23 cellular contexts compared by ENCODE assay signal in the genomic region with DNA sequence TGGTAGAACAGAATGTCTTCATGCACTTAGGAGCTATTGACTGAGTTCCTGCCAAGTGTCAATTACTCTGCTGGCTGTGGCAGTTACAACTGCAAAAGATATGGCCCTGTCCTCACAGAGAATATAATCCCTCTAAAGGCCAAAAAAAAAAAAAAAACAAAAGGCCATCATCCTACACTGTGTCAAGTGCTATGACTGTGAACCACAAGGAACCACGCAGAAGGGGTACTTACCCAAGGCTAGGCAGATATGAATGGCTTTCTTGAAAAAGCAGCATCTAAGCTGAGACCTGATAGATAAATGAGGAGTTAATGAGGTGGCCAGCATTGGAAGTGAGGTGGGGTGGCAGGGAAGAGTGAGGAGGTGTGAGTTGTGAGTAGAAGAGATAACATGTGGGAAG. TPM values are rescaled to one million over a fixed set of nuclear protein-coding genes. Genes with fewer than 3 reads are reported as not detected.
"Had no signal": no experiment of that assay in that cellular context is flagged by ENCODE, and none has a peak within 500 bp of the region (broad histone marks: within the 10 kb centered on the region; RNA-seq: fewer than 3 reads in every experiment).

No MANE protein-coding gene starts in this region.

- H3K4me3 ChIP-seq: body of pancreas, dorsolateral prefrontal cortex, sigmoid colon, tibial artery had no signal

- DNase-seq: activated B cell treated with CpG ODN at 0.5 μM for 24 hours; activated CD4-positive, alpha-beta T cell treated with anti-CD3 and anti-CD28 coated beads, Interleukin-2, amount 50 U/mL, for 1 hour; activated effector memory CD4-positive, alpha-beta T cell treated with Interleukin-2 at 50 U/mL for 16 hours; activated T-cell treated with anti-CD3 and anti-CD28 coated beads for 4 hours; amygdala; body of pancreas; dorsolateral prefrontal cortex; foreskin fibroblast; left ventricle myocardium superior; mesenchymal stem cell; naive thymus-derived CD4-positive, alpha-beta T cell; sigmoid colon; stimulated activated CD4-positive, alpha-beta T cell treated with anti-CD3 and anti-CD28 coated beads, Interleukin-4, amount 100 ng/mL, for 24 hours; substantia nigra; tibial artery had no signal

- H3K36me3 Mint-ChIP-seq: activated naive CD8-positive, alpha-beta T cell; stimulated activated memory B cell treated with anti-CD40 and anti-IgM and Interleukin-4, amounts not matched to agents 10 μg/mL and 1 μg/mL and 100 μg/mL, for 72 hours had no signal

- H3K27me3 ChIP-seq: body of pancreas, dorsolateral prefrontal cortex, sigmoid colon, tibial artery had no signal

- H3K9me3 ChIP-seq: body of pancreas, sigmoid colon, tibial artery had no signal

- ATAC-seq: body of pancreas; left ventricle myocardium superior; naive thymus-derived CD4-positive, alpha-beta T cell; stimulated activated memory B cell treated with anti-CD40 and anti-IgM and Interleukin-4, amounts not matched to agents 10 μg/mL and 1 μg/mL and 100 μg/mL, for 72 hours had no signal

- H3K4me1 Mint-ChIP-seq: activated B cell treated with CpG ODN at 0.5 μM for 24 hours; stimulated activated memory B cell treated with anti-CD40 and anti-IgM and Interleukin-4, amounts not matched to agents 10 μg/mL and 1 μg/mL and 100 μg/mL, for 72 hours had no signal

- H3K27ac Mint-ChIP-seq: activated B cell treated with CpG ODN at 0.5 μM for 24 hours; activated naive CD8-positive, alpha-beta T cell; stimulated activated memory B cell treated with anti-CD40 and anti-IgM and Interleukin-4, amounts not matched to agents 10 μg/mL and 1 μg/mL and 100 μg/mL, for 72 hours had no signal

- H3K27me3 Mint-ChIP-seq: activated B cell treated with CpG ODN at 0.5 μM for 24 hours; stimulated activated memory B cell treated with anti-CD40 and anti-IgM and Interleukin-4, amounts not matched to agents 10 μg/mL and 1 μg/mL and 100 μg/mL, for 72 hours had no signal

- H3K4me3 Mint-ChIP-seq: activated B cell treated with CpG ODN at 0.5 μM for 24 hours; activated naive CD8-positive, alpha-beta T cell; naive thymus-derived CD4-positive, alpha-beta T cell; stimulated activated memory B cell treated with anti-CD40 and anti-IgM and Interleukin-4, amounts not matched to agents 10 μg/mL and 1 μg/mL and 100 μg/mL, for 72 hours had no signal

- H3K4me1 ChIP-seq: body of pancreas, sigmoid colon had no signal

- H3K9me3 Mint-ChIP-seq: activated B cell treated with CpG ODN at 0.5 μM for 24 hours; stimulated activated memory B cell treated with anti-CD40 and anti-IgM and Interleukin-4, amounts not matched to agents 10 μg/mL and 1 μg/mL and 100 μg/mL, for 72 hours had no signal

- H3K27ac ChIP-seq: body of pancreas, dorsolateral prefrontal cortex, sigmoid colon, tibial artery had no signal

- H3K36me3 ChIP-seq: sigmoid colon, tibial artery had no signal

RNA-seq across cellular contexts. Expression of a gene that starts 16.3 kb away (rescaled TPM):
- total RNA-seq: activated B cell treated with CpG ODN at 0.5 μM for 24 hours, body of pancreas, cardiac septum, dorsolateral prefrontal cortex, glomerular endothelial cell, left ventricle myocardium superior, mucosa of gallbladder, renal cortical epithelial cell, sigmoid colon, SK-MEL-5, urinary bladder had no signal

RNA-seq across cellular contexts. Expression of a gene that starts 44.1 kb away (rescaled TPM):
- total RNA-seq: activated B cell treated with CpG ODN at 0.5 μM for 24 hours, body of pancreas, cardiac septum, glomerular endothelial cell, left ventricle myocardium superior, mucosa of gallbladder, renal cortical epithelial cell, SK-MEL-5, urinary bladder had no signal
